Comparison of ENCODE assay signal across 1 cellular context in genomic region chr4:122553432-122553831, GRCh38.
TF ChIP-seq lines count a peak whose summit lies in the region.

No MANE protein-coding gene starts in this region.

TF ChIP-seq in K562, 482 proteins besides CTCF, POLR2A, EP300 and RAD21:
- TF ChIP-seq ZFP91 (CRISPR knock-in tag; IDR thresholded peaks at IDR 0.05) (no peak), MYC (IDR thresholded peaks at IDR 0.05; ENCODE audit: low read depth, low read length) (no peak), MYC (CRISPR knock-in tag; IDR thresholded peaks at IDR 0.05; ENCODE audit: borderline replicate concordance, low read depth) (no peak), ZKSCAN1 (IDR thresholded peaks at IDR 0.05; ENCODE audit: low read depth, low read length) (0 out of 2 replicates have a peak, but pooled peaks have one; percentile 35), MEIS2 (IDR thresholded peaks at IDR 0.05; ENCODE audit: partially characterized antibody) (peak; percentile 66), STAG1 (CRISPR knock-in tag; IDR thresholded peaks at IDR 0.05; ENCODE audit: borderline replicate concordance) (no peak), CTBP1 (IDR thresholded peaks at IDR 0.05; ENCODE audit: borderline replicate concordance) (no peak), POLR3A (IDR thresholded peaks at IDR 0.05; ENCODE audit: borderline replicate concordance, extremely low read depth, insufficient read depth, insufficient read length) (no peak), TCF3 (CRISPR knock-in tag; IDR thresholded peaks at IDR 0.05) (peak; percentile 16; the same call in 1 of the 2 replicates), PBX2 (CRISPR knock-in tag; IDR thresholded peaks at IDR 0.05; ENCODE audit: low read depth) (no peak), PBX2 (tag; conservative IDR thresholded peaks at IDR 0.05; ENCODE audit: low read depth) (peak; percentile 59)
TF ChIP-seq in K562: peak in this region for 4.
